ENCODE assay signal across 33 cellular contexts in the genomic region with DNA sequence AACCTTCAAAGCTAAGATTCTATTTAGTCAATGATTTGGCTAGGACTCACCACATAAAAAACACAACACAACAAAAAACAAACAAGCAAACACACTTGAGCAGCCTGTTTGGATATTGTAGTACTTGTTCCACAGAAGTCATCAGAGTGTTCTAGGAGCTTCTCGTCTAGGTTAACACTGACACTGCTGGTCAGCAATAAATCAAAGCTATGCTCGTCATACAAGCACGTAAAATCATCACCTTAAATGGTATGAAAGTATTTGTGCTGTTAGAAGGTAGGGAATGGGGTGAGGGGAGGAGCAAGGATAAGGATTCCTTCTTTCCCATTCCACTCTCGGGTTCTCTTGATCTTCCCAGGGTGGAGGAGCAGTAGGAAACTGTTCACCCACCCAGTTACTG.
"Had no signal": no experiment of that assay in that cellular context is flagged by ENCODE, and none has a peak within 500 bp of the region (broad histone marks: within the 10 kb centered on the region; RNA-seq: fewer than 3 reads in every experiment).

No MANE protein-coding gene starts in this region.

- FAIRE-seq: endothelial cell of umbilical vein, kidney, pancreas, small intestine, TTC549 had no signal

- H3K27ac ChIP-seq: heart left ventricle, pancreas, prostate gland, WERI-Rb-1 had no signal

- ATAC-seq: activated CD4-positive, CD25-positive, alpha-beta regulatory T cell treated with anti-CD3 and anti-CD28 coated beads, Interleukin-2, amount 50 U/mL, for 24 hours; activated CD8-positive, alpha-beta T cell treated with anti-CD3 and anti-CD28 coated beads for 36 hours; activated naive CD8-positive, alpha-beta T cell treated with anti-CD3 and anti-CD28 coated beads, Interleukin-2, amount 50 U/mL, for 24 hours; heart left ventricle; left colon; naive thymus-derived CD8-positive, alpha-beta T cell; pancreas; stimulated activated effector memory CD8-positive, alpha-beta T cell treated with anti-CD3 and anti-CD28 coated beads, Interleukin-12 subunit alpha, Interleukin-12 subunit beta, amount 100 ng/mL, for 72 hours; stimulated activated naive CD8-positive, alpha-beta T cell treated with anti-CD3 and anti-CD28 coated beads, Interleukin-15, amount 100 ng/mL, for 72 hours had no signal

- H3K36me3 ChIP-seq: heart left ventricle, pancreas, prostate gland, sigmoid colon, WERI-Rb-1 had no signal

- H3K4me3 ChIP-seq: heart left ventricle, pancreas, prostate gland, sigmoid colon had no signal

- DNase-seq: activated CD4-positive, alpha-beta T cell treated with anti-CD3 and anti-CD28 coated beads, Interleukin-2, amount 50 U/mL, for 1 hour; activated CD8-positive, alpha-beta T cell treated with anti-CD3 and anti-CD28 coated beads for 36 hours; activated naive CD8-positive, alpha-beta T cell treated with anti-CD3 and anti-CD28 coated beads, Interleukin-2, amount 50 U/mL, for 24 hours; activated T-cell treated with anti-CD3 and anti-CD28 coated beads, Interleukin-2, amount 50 U/mL, for 48 hours; amygdala; caudate nucleus; cortex of kidney; heart left ventricle; hypothalamus; immature natural killer cell; kidney; left colon; mammary epithelial cell; midbrain; naive thymus-derived CD8-positive, alpha-beta T cell; nucleus accumbens; pancreas; sigmoid colon; small intestine; stimulated activated CD4-positive, alpha-beta T cell treated with anti-CD3 and anti-CD28 coated beads, Interleukin-4, amount 100 ng/mL, for 24 hours; stimulated activated naive CD8-positive, alpha-beta T cell treated with anti-CD3 and anti-CD28 coated beads, Interleukin-15, amount 100 ng/mL, for 72 hours; substantia nigra; T-helper 9 cell; WERI-Rb-1 had no signal

- H3K9me3 Mint-ChIP-seq: activated CD8-positive, alpha-beta T cell treated with anti-CD3 and anti-CD28 coated beads for 36 hours; activated naive CD4-positive, alpha-beta T cell treated with anti-CD3 and anti-CD28 coated beads, Interleukin-2, amount 50 U/mL, for 24 hours; activated naive CD8-positive, alpha-beta T cell treated with anti-CD3 and anti-CD28 coated beads, Interleukin-2, amount 50 U/mL, for 24 hours; activated T-helper 2 cell treated with anti-CD3 and anti-CD28 coated beads, Interferon-gamma antibody, Interleukin-2, Interleukin-4, amounts not matched to agents 10 μg/mL and 5 μg/mL and 100 μg/mL, durations not matched to agents 14 hours and 24 hours and 36 hours; immature natural killer cell; naive thymus-derived CD8-positive, alpha-beta T cell; neural crest cell; stimulated activated effector memory CD8-positive, alpha-beta T cell treated with anti-CD3 and anti-CD28 coated beads, Interleukin-12 subunit alpha, Interleukin-12 subunit beta, amount 100 ng/mL, for 72 hours; stimulated activated naive CD8-positive, alpha-beta T cell treated with anti-CD3 and anti-CD28 coated beads, Interleukin-15, amount 100 ng/mL, for 72 hours; T-helper 1 cell treated with Interleukin-12 subunit alpha and Interleukin-12 subunit beta and Interleukin-4 antibody, amounts not matched to agents 30 μg/mL and 1 μg/mL, for 36 hours had no signal

- H3K27me3 ChIP-seq: heart left ventricle, pancreas, sigmoid colon had no signal

- H3K4me1 ChIP-seq: pancreas, prostate gland had no signal

- H3K27me3 Mint-ChIP-seq: activated CD8-positive, alpha-beta T cell treated with anti-CD3 and anti-CD28 coated beads for 36 hours; activated naive CD4-positive, alpha-beta T cell treated with anti-CD3 and anti-CD28 coated beads, Interleukin-2, amount 50 U/mL, for 24 hours; activated naive CD8-positive, alpha-beta T cell treated with anti-CD3 and anti-CD28 coated beads, Interleukin-2, amount 50 U/mL, for 24 hours; naive thymus-derived CD8-positive, alpha-beta T cell; stimulated activated naive CD8-positive, alpha-beta T cell treated with anti-CD3 and anti-CD28 coated beads, Interleukin-15, amount 100 ng/mL, for 72 hours had no signal

- H3K36me3 Mint-ChIP-seq: stimulated activated effector memory CD8-positive, alpha-beta T cell treated with anti-CD3 and anti-CD28 coated beads, Interleukin-12 subunit alpha, Interleukin-12 subunit beta, amount 100 ng/mL, for 72 hours had no signal

- H3K27ac Mint-ChIP-seq: activated CD8-positive, alpha-beta T cell treated with anti-CD3 and anti-CD28 coated beads for 36 hours; activated naive CD4-positive, alpha-beta T cell treated with anti-CD3 and anti-CD28 coated beads, Interleukin-2, amount 50 U/mL, for 24 hours; activated naive CD8-positive, alpha-beta T cell treated with anti-CD3 and anti-CD28 coated beads, Interleukin-2, amount 50 U/mL, for 24 hours; activated T-helper 2 cell treated with anti-CD3 and anti-CD28 coated beads, Interferon-gamma antibody, Interleukin-2, Interleukin-4, amounts not matched to agents 10 μg/mL and 5 μg/mL and 100 μg/mL, durations not matched to agents 14 hours and 24 hours and 36 hours; immature natural killer cell; naive thymus-derived CD8-positive, alpha-beta T cell; stimulated activated effector memory CD8-positive, alpha-beta T cell treated with anti-CD3 and anti-CD28 coated beads, Interleukin-12 subunit alpha, Interleukin-12 subunit beta, amount 100 ng/mL, for 72 hours; stimulated activated naive CD8-positive, alpha-beta T cell treated with anti-CD3 and anti-CD28 coated beads, Interleukin-15, amount 100 ng/mL, for 72 hours; T-helper 1 cell treated with Interleukin-12 subunit alpha and Interleukin-12 subunit beta and Interleukin-4 antibody, amounts not matched to agents 30 μg/mL and 1 μg/mL, for 36 hours had no signal

- H3K4me3 Mint-ChIP-seq: activated CD8-positive, alpha-beta T cell treated with anti-CD3 and anti-CD28 coated beads for 36 hours; activated naive CD4-positive, alpha-beta T cell treated with anti-CD3 and anti-CD28 coated beads, Interleukin-2, amount 50 U/mL, for 24 hours; activated naive CD8-positive, alpha-beta T cell treated with anti-CD3 and anti-CD28 coated beads, Interleukin-2, amount 50 U/mL, for 24 hours; immature natural killer cell; naive thymus-derived CD8-positive, alpha-beta T cell; neural crest cell; stimulated activated effector memory CD8-positive, alpha-beta T cell treated with anti-CD3 and anti-CD28 coated beads, Interleukin-12 subunit alpha, Interleukin-12 subunit beta, amount 100 ng/mL, for 72 hours; stimulated activated naive CD8-positive, alpha-beta T cell treated with anti-CD3 and anti-CD28 coated beads, Interleukin-15, amount 100 ng/mL, for 72 hours; T-helper 1 cell treated with Interleukin-12 subunit alpha and Interleukin-12 subunit beta and Interleukin-4 antibody, amounts not matched to agents 30 μg/mL and 1 μg/mL, for 36 hours had no signal
